ENCODE assay signal across 9 cellular contexts in genomic region chr10:3777876-3778707, GRCh38. TPM values are rescaled to one million over a fixed set of nuclear protein-coding genes. Genes with fewer than 3 reads are reported as not detected.
A peak's percentile ranks its signal among the peaks of the same experiment; 100 is the strongest.
DNase-seq lines count a peak whose midpoint lies in the region; ATAC-seq, FAIRE-seq and TF ChIP-seq lines count a peak whose summit lies in the region.
"Had no signal": no experiment of that assay in that cellular context is flagged by ENCODE, and none has a peak within 500 bp of the region (broad histone marks: within the 10 kb centered on the region; RNA-seq: fewer than 3 reads in every experiment).

No MANE protein-coding gene starts in this region.

- peaks cover 80% of the 10 kb centered on the region for H4K20me1 ChIP-seq in IMR-90 (ENCODE audit: insufficient read depth, low read length)

- intact Hi-C loops in IMR-90 (cut with micrococcal nuclease), result loop anchor here (1.0 to 5.0 kb wide), 4 partner anchors 156 to 581 kb away; no protein-coding TSS in a partner anchor

- H3K9me3 ChIP-seq in IMR-90 (ENCODE audit: control insufficient read depth, insufficient read depth, low read length), result no peaks in the 10 kb centered on the region

- in situ Hi-C loops in IMR-90 (cut with MboI; ENCODE audit: low sequenced_read_pairs), result loop anchor here (10.0 kb wide), 4 partner anchors 313 to 583 kb away; no protein-coding TSS in a partner anchor

- no peak overlapping the region for H2BK120ac ChIP-seq in IMR-90 (ENCODE audit: low read depth, low read length)

- no peak for TF ChIP-seq RAD21 in IMR-90 (IDR thresholded peaks at IDR 0.05; ENCODE audit: low read length)

- H3K9me3 Mint-ChIP-seq in activated naive CD8-positive, alpha-beta T cell treated with anti-CD3 and anti-CD28 coated beads, Interleukin-2, amount 10 ng/mL, durations not matched to agents 7 days and 5 days, result no peaks in the 10 kb centered on the region

- H3K4me1 Mint-ChIP-seq in activated naive CD8-positive, alpha-beta T cell treated with anti-CD3 and anti-CD28 coated beads, Interleukin-2, amount 10 ng/mL, durations not matched to agents 7 days and 5 days, result peaks cover 53% of the 10 kb centered on the region

- H4K5ac ChIP-seq in IMR-90 (ENCODE audit: low read depth, low read length), result no peak overlapping the region

- WGBS in IMR-90 (ENCODE audit: extremely low coverage in 2 of 2, insufficient read length in 1 of 2), 2 experiments, result 100% methylated on average over 2 of the region's 8 CpGs; no CpG with 5 or more reads in 1 of the 2 experiments

- no peak overlapping the region for H3K23ac ChIP-seq in IMR-90 (ENCODE audit: low read depth, low read length)

- H3K14ac ChIP-seq in IMR-90 (replicated peaks; ENCODE audit: low read depth, low read length), result no peak overlapping the region; the same call in 1 of the 2 replicates

- no peak overlapping the region for H3K4ac ChIP-seq in IMR-90 (ENCODE audit: low read depth, low read length)

- no peak overlapping the region for H4K91ac ChIP-seq in IMR-90 (ENCODE audit: insufficient read depth, low read depth, low read length)

- H3K27ac ChIP-seq in IMR-90 (ENCODE audit: insufficient read depth, low read length) (peak overlapping the region; percentile 48; the same call in 1 of the 2 replicates), foreskin keratinocyte (peak overlapping the region; percentile 6), skin epidermis (peak overlapping the region in 20 of 21 experiments; percentile 44 to 100 (median 100))

- H2BK5ac ChIP-seq in IMR-90 (ENCODE audit: low read depth, low read length, poor library complexity, severe bottlenecking), result peak overlapping the region; percentile 27

- dilution Hi-C loops in IMR-90 (cut with HindIII; ENCODE audit: low sequenced_read_pairs, unreplicated experiment), result no loop called here

- 0 out of 2 replicates have a peak overlapping the region, but pooled peaks have one; percentile 21 for H3K18ac ChIP-seq in IMR-90 (ENCODE audit: low read depth, low read length)

- CTCF ChIA-PET in IMR-90 (lab: Yijun Ruan, JAX), result interaction anchor here (0.6 to 0.8 kb wide), 2 partner anchors 528 to 580 kb away, joined by 3 read pairs; no protein-coding TSS in a partner anchor

- H3K4me1 ChIP-seq in IMR-90 (ENCODE audit: control insufficient read depth, insufficient read depth, low read length) (peaks cover 32% of the 10 kb centered on the region), foreskin keratinocyte (peaks cover 21% of the 10 kb centered on the region)

- no peaks in the 10 kb centered on the region for H3K27me3 Mint-ChIP-seq in activated naive CD8-positive, alpha-beta T cell treated with anti-CD3 and anti-CD28 coated beads, Interleukin-2, amount 10 ng/mL, durations not matched to agents 7 days and 5 days

- TF ChIP-seq POLR2A in IMR-90 (IDR thresholded peaks at IDR 0.05; ENCODE audit: low read depth, low read length), result no peak

- no peak for TF ChIP-seq CTCF in IMR-90 (conservative IDR thresholded peaks at IDR 0.05; ENCODE audit: low read depth, low read length)
- no peak for TF ChIP-seq CTCF in foreskin keratinocyte (conservative IDR thresholded peaks at IDR 0.05)

- BruUV-seq in IMR-90 (replicated peaks; lab: Mats Ljungman, UMichigan), result no TSS peak

- H2BK15ac ChIP-seq in IMR-90 (ENCODE audit: low read depth, low read length), result no peak overlapping the region

- H3K4me3 ChIP-seq in IMR-90 (ENCODE audit: insufficient read depth, low read depth, low read length) (no peak overlapping the region), skin epidermis (peak overlapping the region in 3 of 7 experiments; percentile 72 to 89 (median 72))

- H3K27me3 ChIP-seq in IMR-90 (ENCODE audit: control insufficient read depth, insufficient read depth, low read length), result no peaks in the 10 kb centered on the region
- H3K27me3 ChIP-seq in foreskin keratinocyte, result no peaks in the 10 kb centered on the region

- POLR2A ChIA-PET in IMR-90 (lab: Charles Lee; ENCODE audit: unreplicated experiment), result interaction anchor here (0.6 to 1.0 kb wide), 4 partner anchors 30 to 670 kb away, joined by 3 to 6 read pairs (median 4); no protein-coding TSS in a partner anchor
- POLR2A ChIA-PET in activated naive CD8-positive, alpha-beta T cell treated with anti-CD3 and anti-CD28 coated beads, Interleukin-2, amount 10 ng/mL, durations not matched to agents 7 days and 5 days (lab: Charles Lee), result interaction anchor here (0.8 to 5.0 kb wide), 12 partner anchors 13 to 196 kb away, joined by 3 to 23 read pairs (median 4); no protein-coding TSS in a partner anchor

- H4K8ac ChIP-seq in IMR-90 (ENCODE audit: low read depth in 2 of 2, low read length in 2 of 2), result no peak overlapping the region

- no peak overlapping the region for H2BK20ac ChIP-seq in IMR-90 (ENCODE audit: low read depth, low read length)

- no peak overlapping the region for H2AK5ac ChIP-seq in IMR-90 (ENCODE audit: low read depth, low read length)

- FAIRE-seq in GM19239 (lab: Jason Lieb, UNC), result no peak

- H3K4me3 Mint-ChIP-seq in activated naive CD8-positive, alpha-beta T cell treated with anti-CD3 and anti-CD28 coated beads, Interleukin-2, amount 10 ng/mL, durations not matched to agents 7 days and 5 days, result peak overlapping the region; percentile 66

- no peak overlapping the region for H2AFZ ChIP-seq in IMR-90 (replicated peaks; ENCODE audit: low read length, poor library complexity)

- H3K9me1 ChIP-seq in IMR-90 (ENCODE audit: insufficient read depth, low read length), result peaks cover 19% of the 10 kb centered on the region

- H3K79me1 ChIP-seq in IMR-90 (ENCODE audit: low read depth in 1 of 2, low read length in 2 of 2), result peaks cover 0 to 51% of the 10 kb centered on the region in 2 experiments; a peak in 2 of 4 replicates

- no peak overlapping the region for H2AK9ac ChIP-seq in IMR-90 (replicated peaks; ENCODE audit: low read depth, low read length, poor library complexity)

- peaks cover 56% of the 10 kb centered on the region for H3K36me3 ChIP-seq in IMR-90 (ENCODE audit: control insufficient read depth, insufficient read depth, low read length)

- peak overlapping the region; percentile 47 for H3K27ac Mint-ChIP-seq in activated naive CD8-positive, alpha-beta T cell treated with anti-CD3 and anti-CD28 coated beads, Interleukin-2, amount 10 ng/mL, durations not matched to agents 7 days and 5 days

- H3K4me2 ChIP-seq in IMR-90 (ENCODE audit: low read depth, low read length), result 0 out of 2 replicates have a peak overlapping the region, but pooled peaks have one; percentile 18

- H3K56ac ChIP-seq in IMR-90 (ENCODE audit: extremely low read depth, insufficient read depth, low read length), result no peak overlapping the region

- H3K36me3 Mint-ChIP-seq in activated naive CD8-positive, alpha-beta T cell treated with anti-CD3 and anti-CD28 coated beads, Interleukin-2, amount 10 ng/mL, durations not matched to agents 7 days and 5 days, result peaks cover 71% of the 10 kb centered on the region

- ATAC-seq in IMR-90 (ENCODE audit: low read depth) (no peak), foreskin keratinocyte (no peak), GM21515 (IDR thresholded peaks at IDR 0.05; ENCODE audit: unreplicated experiment) (no peak), GM21423 (IDR thresholded peaks at IDR 0.05; ENCODE audit: unreplicated experiment) (no peak)
- no peak for ATAC-seq in activated naive CD8-positive, alpha-beta T cell treated with anti-CD3 and anti-CD28 coated beads, Interleukin-2, amount 10 ng/mL, durations not matched to agents 7 days and 5 days (ENCODE audit: low read depth)

- H3K9ac ChIP-seq in IMR-90 (ENCODE audit: low read depth, low read length), result no peak overlapping the region

- DNase-seq in IMR-90 (peak; percentile 16), foreskin keratinocyte (peak in 1 of 2 donors; percentile 52), GM19239 (ENCODE audit: insufficient read length, low spot score) (no peak), middle frontal gyrus (ENCODE audit: extremely low spot score, low spot score) (no peak)
- no peak for DNase-seq in activated naive CD8-positive, alpha-beta T cell treated with anti-CD3 and anti-CD28 coated beads, Interleukin-2, amount 10 ng/mL, durations not matched to agents 7 days and 5 days
- DNase-seq: NCI-H524 had no signal

TF ChIP-seq in IMR-90, 13 proteins besides CTCF, POLR2A, EP300 and RAD21:
- TF ChIP-seq RCOR1 (IDR thresholded peaks at IDR 0.05; ENCODE audit: insufficient replicate concordance, low read length), result no peak
- peak; percentile 59 for TF ChIP-seq CEBPB (IDR thresholded peaks at IDR 0.05; ENCODE audit: low read depth, low read length)
- TF ChIP-seq CHD1 (IDR thresholded peaks at IDR 0.05; ENCODE audit: low read depth, low read length), result peak; percentile 93; the same call in 1 of the 2 replicates

RNA-seq across cellular contexts. Expression of gene KLF6, which starts 6.9 kb away (rescaled TPM):
- total RNA-seq in IMR-90 (2012; rRNA removed) (69.0 and 98.6 TPM in 2 replicates), foreskin keratinocyte (133 and 156 TPM in 2 replicates)
- polyA plus RNA-seq in IMR-90 (2012; rRNA removed) (123 and 175 TPM in 2 replicates), foreskin keratinocyte (42.0 and 42.5 TPM in 2 replicates)
- 70.4 and 114 TPM in 2 replicates for polyA plus RNA-seq in IMR-90 (2012; cell fraction: cytosol; rRNA removed)
- polyA plus RNA-seq in IMR-90 (2012; cell fraction: nucleus; rRNA removed; ENCODE audit: low replicate concordance), result 720 and 827 TPM in 2 replicates
- 100 to 1,000 TPM; 350 to 352 TPM for total RNA-seq in activated naive CD8-positive, alpha-beta T cell treated with anti-CD3 and anti-CD28 coated beads, Interleukin-2, amount 10 ng/mL, durations not matched to agents 7 days and 5 days

Comparison
In these comparisons a context has a peak if more than half of its experiments do, and no peak if none do; other contexts are left out.
1. H3K27ac ChIP-seq: peak in every context shown above with its lines; median percentile 100 in skin epidermis; 48 in IMR-90; 6 in foreskin keratinocyte.